Comparison of ENCODE assay signal across 1 cellular context in the genomic region with DNA sequence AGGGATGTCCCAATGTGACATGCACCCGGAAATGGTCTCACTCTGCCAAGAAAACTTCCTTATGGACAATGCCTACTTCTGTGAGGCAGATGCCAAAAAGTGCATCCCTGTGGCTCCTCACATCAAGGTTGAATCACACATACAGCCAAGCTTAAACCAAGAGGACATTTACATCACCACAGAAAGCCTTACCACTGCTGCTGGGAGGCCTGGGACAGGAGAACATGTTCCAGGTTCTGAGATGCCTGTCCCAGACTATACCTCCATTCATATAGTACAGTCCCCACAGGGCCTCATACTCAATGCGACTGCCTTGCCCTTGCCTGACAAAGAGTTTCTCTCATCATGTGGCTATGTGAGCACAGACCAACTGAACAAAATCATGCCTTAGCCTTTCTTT.
TF ChIP-seq lines count a peak whose summit lies in the region.

No MANE protein-coding gene starts in this region.

TF ChIP-seq in GM12878, 131 proteins besides CTCF, POLR2A, EP300 and RAD21 (continued from another document):
- TF ChIP-seq, protein P1, sequence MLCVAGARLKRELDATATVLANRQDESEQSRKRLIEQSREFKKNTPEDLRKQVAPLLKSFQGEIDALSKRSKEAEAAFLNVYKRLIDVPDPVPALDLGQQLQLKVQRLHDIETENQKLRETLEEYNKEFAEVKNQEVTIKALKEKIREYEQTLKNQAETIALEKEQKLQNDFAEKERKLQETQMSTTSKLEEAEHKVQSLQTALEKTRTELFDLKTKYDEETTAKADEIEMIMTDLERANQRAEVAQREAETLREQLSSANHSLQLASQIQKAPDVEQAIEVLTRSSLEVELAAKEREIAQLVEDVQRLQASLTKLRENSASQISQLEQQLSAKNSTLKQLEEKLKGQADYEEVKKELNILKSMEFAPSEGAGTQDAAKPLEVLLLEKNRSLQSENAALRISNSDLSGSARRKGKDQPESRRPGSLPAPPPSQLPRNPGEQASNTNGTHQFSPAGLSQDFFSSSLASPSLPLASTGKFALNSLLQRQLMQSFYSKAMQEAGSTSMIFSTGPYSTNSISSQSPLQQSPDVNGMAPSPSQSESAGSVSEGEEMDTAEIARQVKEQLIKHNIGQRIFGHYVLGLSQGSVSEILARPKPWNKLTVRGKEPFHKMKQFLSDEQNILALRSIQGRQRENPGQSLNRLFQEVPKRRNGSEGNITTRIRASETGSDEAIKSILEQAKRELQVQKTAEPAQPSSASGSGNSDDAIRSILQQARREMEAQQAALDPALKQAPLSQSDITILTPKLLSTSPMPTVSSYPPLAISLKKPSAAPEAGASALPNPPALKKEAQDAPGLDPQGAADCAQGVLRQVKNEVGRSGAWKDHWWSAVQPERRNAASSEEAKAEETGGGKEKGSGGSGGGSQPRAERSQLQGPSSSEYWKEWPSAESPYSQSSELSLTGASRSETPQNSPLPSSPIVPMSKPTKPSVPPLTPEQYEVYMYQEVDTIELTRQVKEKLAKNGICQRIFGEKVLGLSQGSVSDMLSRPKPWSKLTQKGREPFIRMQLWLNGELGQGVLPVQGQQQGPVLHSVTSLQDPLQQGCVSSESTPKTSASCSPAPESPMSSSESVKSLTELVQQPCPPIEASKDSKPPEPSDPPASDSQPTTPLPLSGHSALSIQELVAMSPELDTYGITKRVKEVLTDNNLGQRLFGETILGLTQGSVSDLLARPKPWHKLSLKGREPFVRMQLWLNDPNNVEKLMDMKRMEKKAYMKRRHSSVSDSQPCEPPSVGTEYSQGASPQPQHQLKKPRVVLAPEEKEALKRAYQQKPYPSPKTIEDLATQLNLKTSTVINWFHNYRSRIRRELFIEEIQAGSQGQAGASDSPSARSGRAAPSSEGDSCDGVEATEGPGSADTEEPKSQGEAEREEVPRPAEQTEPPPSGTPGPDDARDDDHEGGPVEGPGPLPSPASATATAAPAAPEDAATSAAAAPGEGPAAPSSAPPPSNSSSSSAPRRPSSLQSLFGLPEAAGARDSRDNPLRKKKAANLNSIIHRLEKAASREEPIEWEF (IDR thresholded peaks at IDR 0.05; ENCODE audit: insufficient replicate concordance, low read depth, low read length): no peak
- TF ChIP-seq RB1 (IDR thresholded peaks at IDR 0.05; ENCODE audit: borderline replicate concordance) (no peak), MTA2 (IDR thresholded peaks at IDR 0.05; ENCODE audit: low read depth) (no peak), ZNF622 (IDR thresholded peaks at IDR 0.05) (no peak), BACH1 (IDR thresholded peaks at IDR 0.05; ENCODE audit: borderline replicate concordance) (no peak), GATAD2B (conservative IDR thresholded peaks at IDR 0.05; ENCODE audit: low read depth) (no peak)
TF ChIP-seq in GM12878: peak in this region for 0.
